Comparison of ENCODE assay signal across 14 cellular contexts in the genomic region with DNA sequence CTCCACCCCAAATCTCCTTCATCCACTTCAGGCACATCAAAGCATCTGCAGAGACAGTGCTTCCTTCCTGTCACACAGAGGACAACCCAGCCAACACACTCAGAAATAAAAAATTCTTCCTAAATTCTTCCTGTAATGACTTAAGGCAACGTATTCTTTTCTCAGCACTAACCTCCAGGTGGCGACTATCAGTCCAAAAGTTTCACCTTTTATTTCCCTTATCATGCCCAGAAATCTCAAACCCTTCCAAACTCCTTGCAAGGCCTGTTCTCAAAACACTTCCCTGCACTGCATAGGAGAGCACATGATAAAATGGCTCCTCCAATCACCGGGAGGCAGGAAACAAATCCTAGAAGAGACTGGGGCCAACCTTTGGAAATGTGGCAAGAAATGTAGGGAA. TPM values are rescaled to one million over a fixed set of nuclear protein-coding genes. Genes with fewer than 3 reads are reported as not detected.
DNase-seq lines count a peak whose midpoint lies in the region; ATAC-seq and TF ChIP-seq lines count a peak whose summit lies in the region.
"Had no signal": no experiment of that assay in that cellular context is flagged by ENCODE, and none has a peak within 500 bp of the region (broad histone marks: within the 10 kb centered on the region; RNA-seq: fewer than 3 reads in every experiment).

No MANE protein-coding gene starts in this region.

- H3K4me3 ChIP-seq in Karpas-422 (ENCODE audit: low read length) = no peak overlapping the region
- H3K4me3 ChIP-seq in mammary epithelial cell (replicated peaks in 1 of 3; ENCODE audit: insufficient read depth in 1 of 3, low read depth in 2 of 3, low read length in 3 of 3) = no peak overlapping the region
- H3K4me3 ChIP-seq: left ventricle myocardium inferior, prostate gland, testis had no signal

- H3K79me2 ChIP-seq in Karpas-422 (ENCODE audit: low read length) (no peaks in the 10 kb centered on the region), mammary epithelial cell (ENCODE audit: insufficient read depth, low read length) (peaks cover 11% of the 10 kb centered on the region)

- in situ Hi-C loops in mammary epithelial cell (cut with MboI; ENCODE audit: low sequenced_read_pairs in 2 of 2) = no loop called here

- POLR2A ChIA-PET in GM10248 (lab: Yijun Ruan, JAX) = no interaction called here

- no peak overlapping the region for H3K4me2 ChIP-seq in Karpas-422 (ENCODE audit: low read depth, low read length, poor library complexity, severe bottlenecking)
- H3K4me2 ChIP-seq in mammary epithelial cell (ENCODE audit: insufficient read depth, low read depth, low read length) = no peak overlapping the region

- H4K20me1 ChIP-seq in Karpas-422 (ENCODE audit: insufficient read depth, low read depth, low read length) (no peaks in the 10 kb centered on the region), mammary epithelial cell (ENCODE audit: insufficient read depth, low read length) (no peaks in the 10 kb centered on the region)

- no peak overlapping the region for H2AFZ ChIP-seq in Karpas-422 (ENCODE audit: low read length)
- H2AFZ ChIP-seq in mammary epithelial cell (ENCODE audit: low read depth, low read length) = no peak overlapping the region

- TF ChIP-seq CTCF in GM10248 (IDR thresholded peaks at IDR 0.05; ENCODE audit: control extremely low read depth, extremely low read depth, low read depth, missing control alignments) (peak; percentile 4), mammary epithelial cell (conservative IDR thresholded peaks at IDR 0.05 in 1 of 2, IDR thresholded peaks at IDR 0.05 in 1 of 2; ENCODE audit: extremely low read depth in 1 of 2, insufficient read depth in 1 of 2, low read depth in 1 of 2, low read length in 2 of 2) (peak; percentile 15 to 30), osteocyte (IDR thresholded peaks at IDR 0.05) (peak; percentile 30)

- H3K36me3 Mint-ChIP-seq in osteocyte (ENCODE audit: unreplicated experiment) = no peaks in the 10 kb centered on the region
- no peaks in the 10 kb centered on the region for H3K36me3 Mint-ChIP-seq in stimulated activated memory B cell treated with anti-CD40 and anti-IgM and Interleukin-4, amounts not matched to agents 10 μg/mL and 1 μg/mL and 100 μg/mL, for 72 hours

- no peak overlapping the region for H3K27ac Mint-ChIP-seq in osteocyte (ENCODE audit: unreplicated experiment)
- no peak overlapping the region for H3K27ac Mint-ChIP-seq in stimulated activated memory B cell treated with anti-CD40 and anti-IgM and Interleukin-4, amounts not matched to agents 10 μg/mL and 1 μg/mL and 100 μg/mL, for 72 hours
- H3K27ac Mint-ChIP-seq: activated T-helper 17 cell treated with anti-CD3 and anti-CD28 coated beads, Interleukin-2, amount 50 U/mL, for 72 hours had no signal

- H3K4me1 ChIP-seq in Karpas-422 (ENCODE audit: low read length) (no peaks in the 10 kb centered on the region), mammary epithelial cell (ENCODE audit: insufficient read depth, low read length) (peaks cover 12% of the 10 kb centered on the region)
- H3K4me1 ChIP-seq: left ventricle myocardium inferior, testis had no signal

- DNase-seq in GM10248 (ENCODE audit: extremely low spot score) (no peak), Karpas-422 (peak; percentile 47), mammary epithelial cell (peak; percentile 10), osteocyte (ENCODE audit: extremely low spot score, unreplicated experiment) (no peak), RPMI8226 (no peak), ecto neural progenitor cell (ENCODE audit: low spot score) (no peak)
- DNase-seq: foreskin melanocyte, left ventricle myocardium inferior, NCI-H2081 treated with DMSO at 0.1 percent for 48 hours, OCI-M1, testis had no signal

- H3K9ac ChIP-seq in Karpas-422 (ENCODE audit: low read length) (no peak overlapping the region), mammary epithelial cell (ENCODE audit: insufficient read depth, low read length) (no peak overlapping the region)

- WGBS in mammary epithelial cell (ENCODE audit: low coverage, missing lambda C conversion rate) = 100% methylated on average over 3 of the region's 3 CpGs

- no peak overlapping the region for H3K27ac ChIP-seq in Karpas-422 (ENCODE audit: low read length)
- H3K27ac ChIP-seq in mammary epithelial cell (ENCODE audit: insufficient read depth, low read depth, low read length) = no peak overlapping the region
- H3K27ac ChIP-seq: left ventricle myocardium inferior, prostate gland, testis had no signal

- no peak for ATAC-seq in stimulated activated memory B cell treated with anti-CD40 and anti-IgM and Interleukin-4, amounts not matched to agents 10 μg/mL and 1 μg/mL and 100 μg/mL, for 72 hours
- ATAC-seq: activated T-helper 17 cell treated with anti-CD3 and anti-CD28 coated beads, Interleukin-2, amount 50 U/mL, for 72 hours had no signal

- H3K9me2 ChIP-seq in Karpas-422 (replicated peaks; ENCODE audit: insufficient read depth, low read length) = no peaks in the 10 kb centered on the region

- H3K36me3 ChIP-seq in Karpas-422 (ENCODE audit: insufficient read depth, low read length) (no peaks in the 10 kb centered on the region), mammary epithelial cell (ENCODE audit: insufficient read depth, low read length) (no peaks in the 10 kb centered on the region)
- H3K36me3 ChIP-seq: left ventricle myocardium inferior, prostate gland had no signal

- no peaks in the 10 kb centered on the region for H3K9me3 ChIP-seq in Karpas-422 (ENCODE audit: low read length)
- H3K9me3 ChIP-seq in mammary epithelial cell (replicated peaks; ENCODE audit: insufficient read depth, low read length) = no peaks in the 10 kb centered on the region
- H3K9me3 ChIP-seq: left ventricle myocardium inferior, prostate gland, testis had no signal

- CTCF ChIA-PET in GM10248 (lab: Yijun Ruan, JAX) (no interaction called here), mammary epithelial cell (lab: Charles Lee; ENCODE audit: low non-redundant PET) (no interaction called here)

- no peak overlapping the region for H3K4me3 Mint-ChIP-seq in osteocyte (ENCODE audit: unreplicated experiment)
- no peak overlapping the region for H3K4me3 Mint-ChIP-seq in stimulated activated memory B cell treated with anti-CD40 and anti-IgM and Interleukin-4, amounts not matched to agents 10 μg/mL and 1 μg/mL and 100 μg/mL, for 72 hours
- H3K4me3 Mint-ChIP-seq: activated T-helper 17 cell treated with anti-CD3 and anti-CD28 coated beads, Interleukin-2, amount 50 U/mL, for 72 hours had no signal

- H3K27me3 ChIP-seq in Karpas-422 (ENCODE audit: low read length) (no peaks in the 10 kb centered on the region), mammary epithelial cell (ENCODE audit: insufficient read depth, low read length) (no peaks in the 10 kb centered on the region)
- H3K27me3 ChIP-seq: testis had no signal

- intact Hi-C loops in mammary epithelial cell (cut with micrococcal nuclease) = no loop called here

- peaks cover 8% of the 10 kb centered on the region for H3K4me1 Mint-ChIP-seq in osteocyte (ENCODE audit: unreplicated experiment)
- no peaks in the 10 kb centered on the region for H3K4me1 Mint-ChIP-seq in stimulated activated memory B cell treated with anti-CD40 and anti-IgM and Interleukin-4, amounts not matched to agents 10 μg/mL and 1 μg/mL and 100 μg/mL, for 72 hours
- H3K4me1 Mint-ChIP-seq: activated T-helper 17 cell treated with anti-CD3 and anti-CD28 coated beads, Interleukin-2, amount 50 U/mL, for 72 hours had no signal

- no TSS peak for BruUV-seq in mammary epithelial cell (replicated peaks; lab: Mats Ljungman, UMichigan)

- no peaks in the 10 kb centered on the region for H3K27me3 Mint-ChIP-seq in osteocyte (ENCODE audit: unreplicated experiment)
- H3K27me3 Mint-ChIP-seq in stimulated activated memory B cell treated with anti-CD40 and anti-IgM and Interleukin-4, amounts not matched to agents 10 μg/mL and 1 μg/mL and 100 μg/mL, for 72 hours = peaks cover 25% of the 10 kb centered on the region

- dilution Hi-C loops in mammary epithelial cell (cut with HindIII; ENCODE audit: low sequenced_read_pairs) = no loop called here

- no peaks in the 10 kb centered on the region for H3K9me3 Mint-ChIP-seq in osteocyte (ENCODE audit: unreplicated experiment)
- H3K9me3 Mint-ChIP-seq in stimulated activated memory B cell treated with anti-CD40 and anti-IgM and Interleukin-4, amounts not matched to agents 10 μg/mL and 1 μg/mL and 100 μg/mL, for 72 hours = no peaks in the 10 kb centered on the region
- H3K9me3 Mint-ChIP-seq: activated T-helper 17 cell treated with anti-CD3 and anti-CD28 coated beads, Interleukin-2, amount 50 U/mL, for 72 hours had no signal

RNA-seq across cellular contexts. Expression of gene SLIT3, which starts 35.1 kb away (rescaled TPM):
- not detected in 2 replicates for total RNA-seq in Karpas-422 (2014; rRNA removed; shearing (Covaris generic); ENCODE audit: low replicate concordance)
- total RNA-seq in mammary epithelial cell (10 to 100 TPM; 14.7 to 25.1 TPM), osteocyte (31.8 and 40.2 TPM in 2 replicates)
- 21.7 TPM for polyA plus RNA-seq in mammary epithelial cell
- 40.2 TPM for polyA minus RNA-seq in mammary epithelial cell

Comparison
In these comparisons a context has a peak if more than half of its experiments do, and no peak if none do; other contexts are left out.
1. DNase-seq: peak in Karpas-422 (single experiment) and mammary epithelial cell (single experiment); none in GM10248 (single experiment), osteocyte (single experiment), RPMI8226 (single experiment) and ecto neural progenitor cell (single experiment).
2. RNA of gene SLIT3, which starts 35.1 kb away (total RNA-seq): 31.8 to 40.2 TPM in osteocyte and 14.7 to 25.1 TPM in mammary epithelial cell; not detected in Karpas-422; every median in the first group is over 10 times any median in the second.
3. Peak in every context shown above with its lines, with median percentiles within 50 percentile points of each other: CTCF ChIP-seq.